In genomic region chr4:145697332-145697731, GRCh38 we compare ENCODE assay signal across 1 cellular context.
TF ChIP-seq lines count a peak whose summit lies in the region.

No MANE protein-coding gene starts in this region.

TF ChIP-seq in GM12878, 131 proteins besides CTCF, POLR2A, EP300 and RAD21 (continued from another document):
- no peak for TF ChIP-seq ATF3 (IDR thresholded peaks at IDR 0.05; ENCODE audit: borderline replicate concordance, extremely low read depth, low read depth, low read length)
- peak; percentile 61; the same call in 1 of the 2 replicates for TF ChIP-seq FOXM1 (IDR thresholded peaks at IDR 0.05; ENCODE audit: low read depth, low read length)
- peak; percentile 78 for TF ChIP-seq JUNB (IDR thresholded peaks at IDR 0.05)
- TF ChIP-seq TCF7 (IDR thresholded peaks at IDR 0.05; ENCODE audit: borderline replicate concordance) = no peak
- no peak for TF ChIP-seq SUZ12 (IDR thresholded peaks at IDR 0.05; ENCODE audit: unreplicated experiment)
- no peak for TF ChIP-seq STAT1 (conservative IDR thresholded peaks at IDR 0.05)
- TF ChIP-seq RB1 (IDR thresholded peaks at IDR 0.05; ENCODE audit: borderline replicate concordance) = no peak
- no peak for TF ChIP-seq EGR1 (IDR thresholded peaks at IDR 0.05; ENCODE audit: borderline replicate concordance in 1 of 2, low read depth in 2 of 2, low read length in 2 of 2)
- no peak for TF ChIP-seq CBX5 (IDR thresholded peaks at IDR 0.05; ENCODE audit: low read depth)
- peak; percentile 87; the same call in 1 of the 2 replicates for TF ChIP-seq NFIC (IDR thresholded peaks at IDR 0.05; ENCODE audit: low read depth, low read length)
- no peak for TF ChIP-seq NBN (IDR thresholded peaks at IDR 0.05)
- peak; percentile 65; the same call in 1 of the 2 replicates for TF ChIP-seq NR2F1 (conservative IDR thresholded peaks at IDR 0.05)
- no peak for TF ChIP-seq YY1 (IDR thresholded peaks at IDR 0.05; ENCODE audit: low read depth, low read length)
- no peak for TF ChIP-seq KAT2A (conservative IDR thresholded peaks at IDR 0.05; ENCODE audit: control insufficient read depth, low read depth, low read length)
- TF ChIP-seq MYC (IDR thresholded peaks at IDR 0.05; ENCODE audit: insufficient read depth, insufficient read length, insufficient replicate concordance, low read length, severe bottlenecking) = no peak
- no peak for TF ChIP-seq IKZF1 (conservative IDR thresholded peaks at IDR 0.05)
- no peak for TF ChIP-seq RBBP5 (conservative IDR thresholded peaks at IDR 0.05)
- TF ChIP-seq TAF1 (IDR thresholded peaks at IDR 0.05; ENCODE audit: borderline replicate concordance, low read depth, low read length) = no peak
- peak; percentile 56; the same call in 1 of the 2 replicates for TF ChIP-seq ATF2 (IDR thresholded peaks at IDR 0.05; ENCODE audit: low read length)
- TF ChIP-seq POU2F2 (IDR thresholded peaks at IDR 0.05; ENCODE audit: borderline replicate concordance, low read depth, low read length) = no peak
- no peak for TF ChIP-seq USF1 (IDR thresholded peaks at IDR 0.05; ENCODE audit: borderline replicate concordance, extremely low read length, insufficient read depth, low read depth, low read length)
- no peak for TF ChIP-seq ZNF274 (IDR thresholded peaks at IDR 0.05; ENCODE audit: insufficient read depth, insufficient read length)
- no peak for TF ChIP-seq SPI1 (IDR thresholded peaks at IDR 0.05; ENCODE audit: borderline replicate concordance, insufficient read depth, low read depth, low read length)
- TF ChIP-seq EZH2 (IDR thresholded peaks at IDR 0.05; ENCODE audit: borderline replicate concordance, control insufficient read depth, low read depth, low read length) = no peak
- no peak for TF ChIP-seq NFYA (IDR thresholded peaks at IDR 0.05; ENCODE audit: borderline replicate concordance, low read depth, low read length)
- TF ChIP-seq E2F8 (IDR thresholded peaks at IDR 0.05; ENCODE audit: low read depth, partially characterized antibody) = no peak
- no peak for TF ChIP-seq NRF1 (conservative IDR thresholded peaks at IDR 0.05; ENCODE audit: low read depth, low read length)
